In genomic region chr10:71280216-71280615, GRCh38 we compare ENCODE assay signal across 17 cellular contexts.
"Had no signal": no experiment of that assay in that cellular context is flagged by ENCODE, and none has a peak within 500 bp of the region (broad histone marks: within the 10 kb centered on the region; RNA-seq: fewer than 3 reads in every experiment).

No MANE protein-coding gene starts in this region.

- H3K36me3 Mint-ChIP-seq: activated naive CD4-positive, alpha-beta T cell treated with anti-CD3 and anti-CD28 coated beads, Interleukin-2, amount 50 U/mL, for 24 hours had no signal

- H3K4me3 ChIP-seq: gastroesophageal sphincter, lower lobe of right lung, ovary, sigmoid colon, tibial artery, uterus had no signal

- H3K36me3 ChIP-seq: gastroesophageal sphincter, ovary, sigmoid colon, uterus had no signal

- DNase-seq: activated CD4-positive, alpha-beta memory T cell treated with anti-CD3 and anti-CD28 coated beads, Interleukin-2, amount 10 ng/mL, durations not matched to agents 7 days and 5 days; activated CD4-positive, alpha-beta T cell treated with anti-CD3 and anti-CD28 coated beads for 4 hours; activated effector memory CD4-positive, alpha-beta T cell treated with Interleukin-2 at 50 U/mL for 16 hours; activated T-cell treated with anti-CD3 and anti-CD28 coated beads, Interleukin-2, amount 50 U/mL, for 24 hours; left colon; lower lobe of right lung; ovary; sigmoid colon; stimulated activated CD4-positive, alpha-beta T cell treated with anti-CD3 and anti-CD28 coated beads, Interleukin-12 subunit alpha, Interleukin-12 subunit beta, amount 100 ng/mL, for 4 hours; stimulated activated CD4-positive, alpha-beta T cell treated with anti-CD3 and anti-CD28 coated beads, Interleukin-2, amount 100 ng/mL, for 24 hours; T-helper 17 cell; tibial artery; uterus; WERI-Rb-1 had no signal

- H3K9me3 Mint-ChIP-seq: activated CD4-positive, alpha-beta memory T cell treated with anti-CD3 and anti-CD28 coated beads, Interleukin-2, amount 10 ng/mL, durations not matched to agents 7 days and 5 days; activated naive CD4-positive, alpha-beta T cell treated with anti-CD3 and anti-CD28 coated beads, Interleukin-2, amount 50 U/mL, for 24 hours; activated T-cell treated with anti-CD3 and anti-CD28 coated beads, Interleukin-2, amount 50 U/mL, for 24 hours; mesothelial cell of epicardium had no signal

- ATAC-seq: gastroesophageal sphincter, left colon, lower lobe of right lung, T-helper 17 cell had no signal

- H3K4me1 Mint-ChIP-seq: activated CD4-positive, alpha-beta memory T cell treated with anti-CD3 and anti-CD28 coated beads, Interleukin-2, amount 10 ng/mL, durations not matched to agents 7 days and 5 days; activated naive CD4-positive, alpha-beta T cell treated with anti-CD3 and anti-CD28 coated beads, Interleukin-2, amount 50 U/mL, for 24 hours had no signal

- H3K27ac Mint-ChIP-seq: activated CD4-positive, alpha-beta memory T cell treated with anti-CD3 and anti-CD28 coated beads, Interleukin-2, amount 10 ng/mL, durations not matched to agents 7 days and 5 days; activated naive CD4-positive, alpha-beta T cell treated with anti-CD3 and anti-CD28 coated beads, Interleukin-2, amount 50 U/mL, for 24 hours; activated T-cell treated with anti-CD3 and anti-CD28 coated beads, Interleukin-2, amount 50 U/mL, for 24 hours; mesothelial cell of epicardium; T-helper 17 cell had no signal

- H3K27ac ChIP-seq: gastroesophageal sphincter, lower lobe of right lung, sigmoid colon, tibial artery, uterus, WERI-Rb-1 had no signal

- H3K27me3 Mint-ChIP-seq: activated CD4-positive, alpha-beta memory T cell treated with anti-CD3 and anti-CD28 coated beads, Interleukin-2, amount 10 ng/mL, durations not matched to agents 7 days and 5 days; activated naive CD4-positive, alpha-beta T cell treated with anti-CD3 and anti-CD28 coated beads, Interleukin-2, amount 50 U/mL, for 24 hours; activated T-cell treated with anti-CD3 and anti-CD28 coated beads, Interleukin-2, amount 50 U/mL, for 24 hours had no signal

- H3K4me3 Mint-ChIP-seq: activated CD4-positive, alpha-beta memory T cell treated with anti-CD3 and anti-CD28 coated beads, Interleukin-2, amount 10 ng/mL, durations not matched to agents 7 days and 5 days; activated naive CD4-positive, alpha-beta T cell treated with anti-CD3 and anti-CD28 coated beads, Interleukin-2, amount 50 U/mL, for 24 hours; activated T-cell treated with anti-CD3 and anti-CD28 coated beads, Interleukin-2, amount 50 U/mL, for 24 hours; mesothelial cell of epicardium; T-helper 17 cell had no signal

- H3K9me3 ChIP-seq: gastroesophageal sphincter, lower lobe of right lung, ovary, sigmoid colon, tibial artery, uterus had no signal

- H3K27me3 ChIP-seq: gastroesophageal sphincter, ovary, sigmoid colon, tibial artery, uterus had no signal

- H3K4me1 ChIP-seq: gastroesophageal sphincter, sigmoid colon, tibial artery, uterus had no signal
